12 cellular contexts compared by ENCODE assay signal in the genomic region with DNA sequence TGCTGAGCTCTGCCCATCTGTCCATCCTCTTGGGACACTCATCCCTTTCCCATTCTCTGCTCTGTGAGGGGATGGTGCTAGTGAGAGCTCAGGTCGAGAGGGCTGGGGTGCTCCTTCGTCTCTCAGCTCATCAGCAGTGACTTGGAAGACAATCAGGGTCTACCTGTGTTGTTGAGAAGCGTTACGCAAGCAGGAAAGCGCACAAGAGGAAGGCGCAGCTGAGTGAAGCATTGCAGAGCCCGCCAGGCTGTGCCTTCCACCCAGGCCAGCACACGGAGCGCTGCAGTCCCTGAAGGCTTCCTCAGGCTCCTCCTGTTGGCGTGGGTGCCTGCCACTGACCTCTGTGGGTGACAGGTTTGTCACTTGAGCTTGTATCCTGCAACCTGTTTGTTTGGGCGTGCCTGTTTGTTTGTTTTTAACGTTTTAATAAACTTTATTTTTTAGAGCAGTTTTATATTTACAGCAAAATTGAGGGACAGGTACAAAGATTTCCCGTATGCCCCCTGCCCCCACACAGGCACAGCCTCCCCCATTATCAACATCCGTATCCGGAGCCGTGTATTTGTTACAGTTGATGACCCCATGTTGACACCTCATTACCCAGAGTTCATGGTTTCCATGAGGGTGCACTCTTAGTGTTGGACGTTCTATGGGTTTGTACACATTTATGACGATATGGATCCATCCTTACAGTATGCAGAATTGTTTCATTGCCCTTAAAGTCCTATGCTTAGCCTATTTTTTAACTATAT. TPM values are rescaled to one million over a fixed set of nuclear protein-coding genes. Genes with fewer than 3 reads are reported as not detected.
DNase-seq lines count a peak whose midpoint lies in the region; ATAC-seq, FAIRE-seq and TF ChIP-seq lines count a peak whose summit lies in the region.
"Had no signal": no experiment of that assay in that cellular context is flagged by ENCODE, and none has a peak within 500 bp of the region (broad histone marks: within the 10 kb centered on the region; RNA-seq: fewer than 3 reads in every experiment).

No MANE protein-coding gene starts in this region.

- CTCF ChIA-PET in HepG2 (lab: Yijun Ruan, JAX; ENCODE audit: low intra/inter-chr PET ratio, low total read pairs) = no interaction called here

- no peak for FAIRE-seq in HepG2 (lab: Jason Lieb, UNC)

- TF ChIP-seq POLR2A in right lobe of liver (IDR thresholded peaks at IDR 0.05) (no peak), HepG2 (IDR thresholded peaks at IDR 0.05; ENCODE audit: insufficient read depth in 1 of 2, low read depth in 2 of 2, low read length in 2 of 2) (no peak)

- no peak for TF ChIP-seq RAD21 in HepG2 (CRISPR knock-in tag; IDR thresholded peaks at IDR 0.05)

- intact Hi-C loops in right lobe of liver (cut with DNase I) = no loop called here
- intact Hi-C loops in HepG2 (cut with micrococcal nuclease; ENCODE audit: unreplicated experiment) = no loop called here
- intact Hi-C loops in tibial artery (cut with DNase I; ENCODE audit: low total_unique reads) = no loop called here

- ATAC-seq in right lobe of liver = peak; percentile 26 to 64 (median 48)
- no peak for ATAC-seq in HepG2
- ATAC-seq in esophagus mucosa = peak; percentile 28
- no peak for ATAC-seq in HG03571 (IDR thresholded peaks at IDR 0.05; ENCODE audit: unreplicated experiment)

- H3K79me2 ChIP-seq in HepG2 (ENCODE audit: insufficient read depth, low read length) = no peaks in the 10 kb centered on the region

- POLR2A ChIA-PET in HepG2 (lab: Yijun Ruan, JAX) = no interaction called here

- no peak overlapping the region for H2AFZ ChIP-seq in HepG2 (ENCODE audit: low read length)

- DNase-seq in right lobe of liver (no peak), HepG2 (ENCODE audit: low spot score) (no peak), NOMO-1 (lab: John Stamatoyannopoulos, UW; ENCODE audit: unreplicated experiment in 2 of 2) (peak; percentile 18 to 44), tibial artery (no peak), GM20000 (ENCODE audit: low spot score) (no peak)
- DNase-seq in activated effector memory CD4-positive, alpha-beta T cell treated with Interleukin-2 at 50 U/mL for 16 hours = no peak
- DNase-seq: aorta; effector memory CD4-positive, alpha-beta T cell; NCI-H446 treated with DMSO at 0.1 percent for 48 hours; retina had no signal

- TF ChIP-seq CTCF in right lobe of liver (IDR thresholded peaks at IDR 0.05) (no peak), HepG2 (CRISPR knock-in tag; IDR thresholded peaks at IDR 0.05) (no peak), tibial artery (IDR thresholded peaks at IDR 0.05) (no peak), GM20000 (IDR thresholded peaks at IDR 0.05; ENCODE audit: extremely low read depth, missing control alignments) (no peak)

- H3K27ac ChIP-seq in right lobe of liver = no peak overlapping the region
- H3K27ac ChIP-seq in HepG2 (ENCODE audit: extremely low read length, insufficient read depth, low read length) = no peak overlapping the region
- H3K27ac ChIP-seq in tibial artery = peak overlapping the region; percentile 75 to 76

- H3K36me3 ChIP-seq in right lobe of liver (no peaks in the 10 kb centered on the region), HepG2 (replicated peaks in 1 of 2; ENCODE audit: control insufficient read depth in 1 of 2, insufficient read depth in 2 of 2, low read length in 2 of 2) (peaks cover 0 to 1% of the 10 kb centered on the region in 2 experiments; a peak in 2 of 5 replicates), tibial artery (no peaks in the 10 kb centered on the region)

- no peak overlapping the region for H3K4me2 ChIP-seq in HepG2 (ENCODE audit: low read depth, low read length)

- H3K4me1 ChIP-seq in right lobe of liver = no peaks in the 10 kb centered on the region
- no peaks in the 10 kb centered on the region for H3K4me1 ChIP-seq in HepG2 (ENCODE audit: insufficient read depth, low read length)
- peaks cover 0 to 98% (median 62%) of the 10 kb centered on the region in 4 donors for H3K4me1 ChIP-seq in tibial artery

- no peaks in the 10 kb centered on the region for H3K27me3 ChIP-seq in right lobe of liver
- H3K27me3 ChIP-seq in HepG2 (ENCODE audit: control insufficient read depth in 1 of 2, insufficient read depth in 2 of 2, low read length in 2 of 2) = no peaks in the 10 kb centered on the region
- no peaks in the 10 kb centered on the region for H3K27me3 ChIP-seq in tibial artery

- BruUV-seq in HepG2 (replicated peaks; lab: Mats Ljungman, UMichigan) = no TSS peak

- H3K9me3 ChIP-seq in right lobe of liver (no peaks in the 10 kb centered on the region), HepG2 (ENCODE audit: low read length) (no peaks in the 10 kb centered on the region), tibial artery (no peaks in the 10 kb centered on the region)

- no peak for TF ChIP-seq EP300 in HepG2 (IDR thresholded peaks at IDR 0.05; ENCODE audit: low read depth in 2 of 2, low read length in 2 of 2)
- no peak for TF ChIP-seq EP300 in HepG2 (CRISPR knock-in tag; IDR thresholded peaks at IDR 0.05; ENCODE audit: borderline replicate concordance)

- WGBS in right lobe of liver (ENCODE audit: insufficient coverage, low coverage, low lambda C conversion rate, missing lambda C conversion rate) = 55% methylated on average over 12 of the region's 18 CpGs
- 91% methylated on average over 18 of the region's 18 CpGs for WGBS in HepG2 (ENCODE audit: low lambda C conversion rate)

- in situ Hi-C loops in HepG2 (cut with HindIII; ENCODE audit: extremely low pct_ligation_motif_present, low pct_unique_long_range_greater_than_20kb) = no loop called here

- no peaks in the 10 kb centered on the region for H4K20me1 ChIP-seq in HepG2 (ENCODE audit: insufficient read depth, low read length)

- H3K4me3 ChIP-seq in right lobe of liver (no peak overlapping the region), HepG2 (replicated peaks in 1 of 3; ENCODE audit: insufficient read depth in 1 of 3, low read depth in 2 of 3, low read length in 3 of 3) (no peak overlapping the region), tibial artery (no peak overlapping the region)

- no peak overlapping the region for H3K9ac ChIP-seq in HepG2 (ENCODE audit: insufficient read depth, low read depth, low read length)

TF ChIP-seq in HepG2, 621 proteins besides CTCF, POLR2A, EP300 and RAD21 (continues in another document):
- TF ChIP-seq, protein P1, sequence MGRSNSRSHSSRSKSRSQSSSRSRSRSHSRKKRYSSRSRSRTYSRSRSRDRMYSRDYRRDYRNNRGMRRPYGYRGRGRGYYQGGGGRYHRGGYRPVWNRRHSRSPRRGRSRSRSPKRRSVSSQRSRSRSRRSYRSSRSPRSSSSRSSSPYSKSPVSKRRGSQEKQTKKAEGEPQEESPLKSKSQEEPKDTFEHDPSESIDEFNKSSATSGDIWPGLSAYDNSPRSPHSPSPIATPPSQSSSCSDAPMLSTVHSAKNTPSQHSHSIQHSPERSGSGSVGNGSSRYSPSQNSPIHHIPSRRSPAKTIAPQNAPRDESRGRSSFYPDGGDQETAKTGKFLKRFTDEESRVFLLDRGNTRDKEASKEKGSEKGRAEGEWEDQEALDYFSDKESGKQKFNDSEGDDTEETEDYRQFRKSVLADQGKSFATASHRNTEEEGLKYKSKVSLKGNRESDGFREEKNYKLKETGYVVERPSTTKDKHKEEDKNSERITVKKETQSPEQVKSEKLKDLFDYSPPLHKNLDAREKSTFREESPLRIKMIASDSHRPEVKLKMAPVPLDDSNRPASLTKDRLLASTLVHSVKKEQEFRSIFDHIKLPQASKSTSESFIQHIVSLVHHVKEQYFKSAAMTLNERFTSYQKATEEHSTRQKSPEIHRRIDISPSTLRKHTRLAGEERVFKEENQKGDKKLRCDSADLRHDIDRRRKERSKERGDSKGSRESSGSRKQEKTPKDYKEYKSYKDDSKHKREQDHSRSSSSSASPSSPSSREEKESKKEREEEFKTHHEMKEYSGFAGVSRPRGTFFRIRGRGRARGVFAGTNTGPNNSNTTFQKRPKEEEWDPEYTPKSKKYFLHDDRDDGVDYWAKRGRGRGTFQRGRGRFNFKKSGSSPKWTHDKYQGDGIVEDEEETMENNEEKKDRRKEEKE (IDR thresholded peaks at IDR 0.05) = no peak
- TF ChIP-seq ZNF124 (CRISPR knock-in tag; IDR thresholded peaks at IDR 0.05) (no peak), ZNF563 (CRISPR knock-in tag; IDR thresholded peaks at IDR 0.05) (no peak), ZNF264 (CRISPR knock-in tag; IDR thresholded peaks at IDR 0.05) (no peak), SALL1 (CRISPR knock-in tag; IDR thresholded peaks at IDR 0.05) (no peak), MATR3 (CRISPR knock-in tag; IDR thresholded peaks at IDR 0.05) (no peak), SRSF4 (IDR thresholded peaks at IDR 0.05; ENCODE audit: low read depth, low read length, poor library complexity, severe bottlenecking) (no peak), FOXM1 (CRISPR knock-in tag; IDR thresholded peaks at IDR 0.05) (no peak), ZNF678 (CRISPR knock-in tag; IDR thresholded peaks at IDR 0.05) (no peak)

RNA-seq across cellular contexts. Expression of a gene that starts 36.7 kb away (rescaled TPM):
- total RNA-seq in right lobe of liver = 1 to 10 TPM; 4.7 to 9.9 (median 8.6) TPM
- total RNA-seq in HepG2 (2016; rRNA removed; fragmentation: Illumina TruSeq; extraction: Trizol) = 9.2 and 10.0 TPM in 2 replicates
- 28.7 and 30.2 TPM in 2 replicates for total RNA-seq in HepG2 (2016; cell fraction: cytosol; rRNA removed; fragmentation: Illumina TruSeq; extraction: Trizol; ENCODE audit: low read depth)
- total RNA-seq in HepG2 (2016; cell fraction: insoluble cytoplasmic fraction; rRNA removed; fragmentation: Illumina TruSeq; extraction: Trizol) = 7.9 and 11.7 TPM in 2 replicates
- 20.0 and 20.9 TPM in 2 replicates for total RNA-seq in HepG2 (2016; cell fraction: membrane; rRNA removed; fragmentation: Illumina TruSeq; extraction: Trizol)
- 8.5 and 10.4 TPM in 2 replicates for total RNA-seq in HepG2 (2016; cell fraction: nucleus; rRNA removed; fragmentation: Illumina TruSeq; extraction: Trizol)
- 6.6 and 7.1 TPM in 2 replicates for polyA plus RNA-seq in HepG2 (2011; rRNA removed)
- polyA plus RNA-seq in HepG2 (2011; cell fraction: cytosol; rRNA removed) = 4.2 and 4.4 TPM in 2 replicates
- 22.2 and 26.9 TPM in 2 replicates for polyA plus RNA-seq in HepG2 (2011; cell fraction: nucleus; rRNA removed)
- 5.3 and 7.8 TPM in 2 replicates for polyA plus RNA-seq in HepG2 (2012)
- 5.5 and 7.0 TPM in 2 replicates for polyA plus RNA-seq in HepG2 (2016; cell fraction: cytosol; fragmentation: Illumina TruSeq; extraction: Trizol; ENCODE audit: low read depth)
- polyA plus RNA-seq in HepG2 (2016; cell fraction: insoluble cytoplasmic fraction; fragmentation: Illumina TruSeq; extraction: Trizol; ENCODE audit: low read depth) = 6.8 and 8.6 TPM in 2 replicates
- polyA plus RNA-seq in HepG2 (2016; cell fraction: membrane; fragmentation: Illumina TruSeq; extraction: Trizol; ENCODE audit: low read depth) = 6.8 and 9.8 TPM in 2 replicates
- polyA plus RNA-seq in HepG2 (2016; cell fraction: nucleus; fragmentation: Illumina TruSeq; extraction: Trizol; ENCODE audit: insufficient read depth, low read depth) = 23.5 and 27.1 TPM in 2 replicates
- 15.4 and 123 TPM in 2 replicates for polyA minus RNA-seq in HepG2 (2011; rRNA and poly(A)+ RNA removed; ENCODE audit: low replicate concordance)
- 7.9 and 8.5 TPM in 2 replicates for polyA minus RNA-seq in HepG2 (2011; cell fraction: cytosol; rRNA and poly(A)+ RNA removed)
- 16.2 and 17.0 TPM in 2 replicates for polyA minus RNA-seq in HepG2 (2011; cell fraction: nucleus; rRNA and poly(A)+ RNA removed)
- total RNA-seq in esophagus mucosa = 5.9 TPM

Comparison
In these comparisons a context has a peak if more than half of its experiments do, and no peak if none do; other contexts are left out.
1. ATAC-seq: peak in right lobe of liver (4 of 4) and esophagus mucosa (single experiment); none in HepG2 (single experiment) and HG03571 (single experiment).
2. DNase-seq: peak in NOMO-1 (2 of 2); none in right lobe of liver (0 of 3), HepG2 (single experiment), tibial artery (0 of 2), GM20000 (single experiment) and activated effector memory CD4-positive, alpha-beta T cell treated with Interleukin-2 at 50 U/mL for 16 hours (single experiment).
3. H3K27ac ChIP-seq: peak in tibial artery (2 of 2); none in right lobe of liver (0 of 3) and HepG2 (single experiment).